10 cellular contexts compared by ENCODE assay signal in genomic region chr19:18470153-18470552, GRCh38. TPM values are rescaled to one million over a fixed set of nuclear protein-coding genes. Genes with fewer than 3 reads are reported as not detected.
DNase-seq lines count a peak whose midpoint lies in the region; ATAC-seq and TF ChIP-seq lines count a peak whose summit lies in the region.
"Had no signal": no experiment of that assay in that cellular context is flagged by ENCODE, and none has a peak within 500 bp of the region (broad histone marks: within the 10 kb centered on the region; RNA-seq: fewer than 3 reads in every experiment).

No MANE protein-coding gene starts in this region.

- H3K27ac ChIP-seq in psoas muscle: peak overlapping the region; percentile 78

- no peaks in the 10 kb centered on the region for H3K9me3 Mint-ChIP-seq in endothelial cell (ENCODE audit: unreplicated experiment)

- 72 to 86% (median 75%) methylated on average over 5 of the region's 5 CpGs for WGBS in psoas muscle, 3 donors

- no peaks in the 10 kb centered on the region for H3K27me3 ChIP-seq in psoas muscle (ENCODE audit: insufficient read depth in 3 of 3, low read length in 2 of 3)

- no peaks in the 10 kb centered on the region for H3K36me3 Mint-ChIP-seq in endothelial cell (ENCODE audit: low read depth, unreplicated experiment)

- H3K4me1 Mint-ChIP-seq in endothelial cell (ENCODE audit: unreplicated experiment): no peaks in the 10 kb centered on the region

- H3K27me3 Mint-ChIP-seq in endothelial cell (ENCODE audit: unreplicated experiment): peaks cover 4% of the 10 kb centered on the region
- H3K27me3 Mint-ChIP-seq: B cell had no signal

- TF ChIP-seq CTCF in endothelial cell (IDR thresholded peaks at IDR 0.05; ENCODE audit: unreplicated experiment) (no peak), psoas muscle (IDR thresholded peaks at IDR 0.05) (peak; percentile 50)

- no peak overlapping the region for H3K4me3 ChIP-seq in psoas muscle

- peaks cover 0 to 25% of the 10 kb centered on the region in 2 donors for H3K36me3 ChIP-seq in psoas muscle (ENCODE audit: insufficient read depth in 1 of 2, low read depth in 1 of 2)

- peak in 2 of 4 donors; percentile 18 to 22 for ATAC-seq in psoas muscle

- no peaks in the 10 kb centered on the region for H3K9me3 ChIP-seq in psoas muscle

- no peak overlapping the region for H3K27ac Mint-ChIP-seq in endothelial cell (ENCODE audit: unreplicated experiment)
- H3K27ac Mint-ChIP-seq: B cell had no signal

- DNase-seq in NCI-H1105 treated with DMSO at 0.1 percent for 48 hours (lab: John Stamatoyannopoulos, UW) (peak; percentile 3), NCI-H1105 (lab: John Stamatoyannopoulos, UW) (no peak), NAMALWA (ENCODE audit: low spot score) (peak; percentile 46), endothelial cell (ENCODE audit: low spot score) (peak; percentile 44), psoas muscle (no peak), NCI-H446 treated with DMSO at 0.1 percent for 48 hours (lab: John Stamatoyannopoulos, UW) (no peak), foreskin melanocyte (no peak)
- DNase-seq in activated CD8-positive, alpha-beta memory T cell treated with anti-CD3 and anti-CD28 coated beads for 24 hours: no peak
- DNase-seq: NCI-H2081 treated with DMSO at 0.1 percent for 48 hours had no signal

- peaks cover 75% of the 10 kb centered on the region for H3K4me1 ChIP-seq in psoas muscle

- intact Hi-C loops in psoas muscle (cut with DNase I): loop anchor here in 1 of 2 donors (5.0 kb wide), 1 partner anchor 102 kb away; the partner anchor contains the start of gene UBA52

- no peak overlapping the region for H3K4me3 Mint-ChIP-seq in endothelial cell (ENCODE audit: unreplicated experiment)
- H3K4me3 Mint-ChIP-seq: B cell had no signal

RNA-seq across cellular contexts. Expression of gene ISYNA1, which starts 32.2 kb away (rescaled TPM):
- total RNA-seq in endothelial cell (ENCODE audit: unreplicated experiment) (68.5 TPM), psoas muscle (10 to 100 TPM in 3 of 4 donors, 1 to 10 TPM in 1; 9.8 to 17.0 (median 10.9) TPM)
- polyA plus RNA-seq in psoas muscle: 1 to 10 TPM; 6.3 to 8.6 (median 8.0) TPM

RNA-seq across cellular contexts. Expression of gene SSBP4, which starts 51.0 kb away (rescaled TPM):
- 60.7 TPM for total RNA-seq in endothelial cell (ENCODE audit: unreplicated experiment)
- 10 to 100 TPM; 29.1 to 46.1 (median 29.6) TPM for total RNA-seq in psoas muscle
- 10 to 100 TPM; 25.8 to 37.8 (median 28.6) TPM for polyA plus RNA-seq in psoas muscle

RNA-seq across cellular contexts. Expression of gene ELL, which starts 51.7 kb away (rescaled TPM):
- total RNA-seq in endothelial cell (ENCODE audit: unreplicated experiment) (11.0 TPM), psoas muscle (10 to 100 TPM; 17.5 to 40.2 (median 24.9) TPM)
- polyA plus RNA-seq in psoas muscle: 10 to 100 TPM in 1 of 3 donors, 1 to 10 TPM in 2; 7.5 to 12.3 (median 9.2) TPM

Comparison
In these comparisons a context has a peak if more than half of its experiments do, and no peak if none do; other contexts are left out.
1. DNase-seq: peak in NCI-H1105 treated with DMSO at 0.1 percent for 48 hours (single experiment), NAMALWA (single experiment) and endothelial cell (single experiment); none in NCI-H1105 (single experiment), psoas muscle (0 of 2), NCI-H446 treated with DMSO at 0.1 percent for 48 hours (single experiment), activated CD8-positive, alpha-beta memory T cell treated with anti-CD3 and anti-CD28 coated beads for 24 hours (single experiment) and foreskin melanocyte (single experiment).